ENCODE assay signal across 1 cellular context in the genomic region with DNA sequence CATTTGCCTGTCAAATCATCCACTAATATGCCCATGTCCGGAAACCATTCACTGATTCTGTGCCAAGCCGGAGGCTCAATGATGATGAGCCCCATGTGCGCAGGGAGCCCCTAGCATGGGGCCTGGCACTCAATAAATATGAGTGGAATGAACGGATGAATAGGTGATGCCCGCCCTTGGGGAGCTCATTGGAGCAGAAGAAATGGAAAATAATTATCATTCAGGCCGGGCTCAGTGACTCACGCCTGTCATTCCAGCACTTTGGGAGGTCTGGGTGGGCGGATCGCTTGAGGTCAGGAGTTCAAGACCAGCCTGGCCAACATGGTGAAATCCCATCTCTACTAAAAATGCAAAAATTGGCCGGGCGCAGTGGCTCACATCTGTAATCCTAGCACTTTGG.
TF ChIP-seq lines count a peak whose summit lies in the region.

No MANE protein-coding gene starts in this region.

TF ChIP-seq in SK-N-SH treated with all-trans-retinoic acid at 6 μM for 48 hours, 23 proteins besides CTCF, POLR2A, EP300 and RAD21 (continued from another document):
- TF ChIP-seq, protein P1, sequence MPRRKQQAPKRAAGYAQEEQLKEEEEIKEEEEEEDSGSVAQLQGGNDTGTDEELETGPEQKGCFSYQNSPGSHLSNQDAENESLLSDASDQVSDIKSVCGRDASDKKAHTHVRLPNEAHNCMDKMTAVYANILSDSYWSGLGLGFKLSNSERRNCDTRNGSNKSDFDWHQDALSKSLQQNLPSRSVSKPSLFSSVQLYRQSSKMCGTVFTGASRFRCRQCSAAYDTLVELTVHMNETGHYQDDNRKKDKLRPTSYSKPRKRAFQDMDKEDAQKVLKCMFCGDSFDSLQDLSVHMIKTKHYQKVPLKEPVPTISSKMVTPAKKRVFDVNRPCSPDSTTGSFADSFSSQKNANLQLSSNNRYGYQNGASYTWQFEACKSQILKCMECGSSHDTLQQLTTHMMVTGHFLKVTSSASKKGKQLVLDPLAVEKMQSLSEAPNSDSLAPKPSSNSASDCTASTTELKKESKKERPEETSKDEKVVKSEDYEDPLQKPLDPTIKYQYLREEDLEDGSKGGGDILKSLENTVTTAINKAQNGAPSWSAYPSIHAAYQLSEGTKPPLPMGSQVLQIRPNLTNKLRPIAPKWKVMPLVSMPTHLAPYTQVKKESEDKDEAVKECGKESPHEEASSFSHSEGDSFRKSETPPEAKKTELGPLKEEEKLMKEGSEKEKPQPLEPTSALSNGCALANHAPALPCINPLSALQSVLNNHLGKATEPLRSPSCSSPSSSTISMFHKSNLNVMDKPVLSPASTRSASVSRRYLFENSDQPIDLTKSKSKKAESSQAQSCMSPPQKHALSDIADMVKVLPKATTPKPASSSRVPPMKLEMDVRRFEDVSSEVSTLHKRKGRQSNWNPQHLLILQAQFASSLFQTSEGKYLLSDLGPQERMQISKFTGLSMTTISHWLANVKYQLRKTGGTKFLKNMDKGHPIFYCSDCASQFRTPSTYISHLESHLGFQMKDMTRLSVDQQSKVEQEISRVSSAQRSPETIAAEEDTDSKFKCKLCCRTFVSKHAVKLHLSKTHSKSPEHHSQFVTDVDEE (CRISPR knock-in tag; IDR thresholded peaks at IDR 0.05): no peak
- TF ChIP-seq, protein P2, sequence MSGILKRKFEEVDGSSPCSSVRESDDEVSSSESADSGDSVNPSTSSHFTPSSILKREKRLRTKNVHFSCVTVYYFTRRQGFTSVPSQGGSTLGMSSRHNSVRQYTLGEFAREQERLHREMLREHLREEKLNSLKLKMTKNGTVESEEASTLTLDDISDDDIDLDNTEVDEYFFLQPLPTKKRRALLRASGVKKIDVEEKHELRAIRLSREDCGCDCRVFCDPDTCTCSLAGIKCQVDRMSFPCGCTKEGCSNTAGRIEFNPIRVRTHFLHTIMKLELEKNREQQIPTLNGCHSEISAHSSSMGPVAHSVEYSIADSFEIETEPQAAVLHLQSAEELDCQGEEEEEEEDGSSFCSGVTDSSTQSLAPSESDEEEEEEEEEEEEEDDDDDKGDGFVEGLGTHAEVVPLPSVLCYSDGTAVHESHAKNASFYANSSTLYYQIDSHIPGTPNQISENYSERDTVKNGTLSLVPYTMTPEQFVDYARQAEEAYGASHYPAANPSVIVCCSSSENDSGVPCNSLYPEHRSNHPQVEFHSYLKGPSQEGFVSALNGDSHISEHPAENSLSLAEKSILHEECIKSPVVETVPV (CRISPR knock-in tag; IDR thresholded peaks at IDR 0.05): no peak
- TF ChIP-seq PPARA (CRISPR knock-in tag; IDR thresholded peaks at IDR 0.05; ENCODE audit: borderline replicate concordance): no peak
- no peak for TF ChIP-seq RARB (CRISPR knock-in tag; IDR thresholded peaks at IDR 0.05)
- no peak for TF ChIP-seq GLIS3 (CRISPR knock-in tag; IDR thresholded peaks at IDR 0.05)
- TF ChIP-seq ISL1 (CRISPR knock-in tag; IDR thresholded peaks at IDR 0.05): no peak
- TF ChIP-seq ZFP3 (CRISPR knock-in tag; IDR thresholded peaks at IDR 0.05): no peak
- no peak for TF ChIP-seq ZFP30 (CRISPR knock-in tag; IDR thresholded peaks at IDR 0.05)
- TF ChIP-seq CSDC2 (CRISPR knock-in tag; IDR thresholded peaks at IDR 0.05): no peak
- no peak for TF ChIP-seq TOX (CRISPR knock-in tag; IDR thresholded peaks at IDR 0.05; ENCODE audit: borderline replicate concordance)
- TF ChIP-seq, protein P3, sequence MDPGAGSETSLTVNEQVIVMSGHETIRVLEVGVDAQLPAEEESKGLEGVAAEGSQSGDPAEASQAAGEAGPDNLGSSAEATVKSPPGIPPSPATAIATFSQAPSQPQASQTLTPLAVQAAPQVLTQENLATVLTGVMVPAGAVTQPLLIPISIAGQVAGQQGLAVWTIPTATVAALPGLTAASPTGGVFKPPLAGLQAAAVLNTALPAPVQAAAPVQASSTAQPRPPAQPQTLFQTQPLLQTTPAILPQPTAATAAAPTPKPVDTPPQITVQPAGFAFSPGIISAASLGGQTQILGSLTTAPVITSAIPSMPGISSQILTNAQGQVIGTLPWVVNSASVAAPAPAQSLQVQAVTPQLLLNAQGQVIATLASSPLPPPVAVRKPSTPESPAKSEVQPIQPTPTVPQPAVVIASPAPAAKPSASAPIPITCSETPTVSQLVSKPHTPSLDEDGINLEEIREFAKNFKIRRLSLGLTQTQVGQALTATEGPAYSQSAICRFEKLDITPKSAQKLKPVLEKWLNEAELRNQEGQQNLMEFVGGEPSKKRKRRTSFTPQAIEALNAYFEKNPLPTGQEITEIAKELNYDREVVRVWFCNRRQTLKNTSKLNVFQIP (CRISPR knock-in tag; IDR thresholded peaks at IDR 0.05; ENCODE audit: borderline replicate concordance, low read depth): no peak
- no peak for TF ChIP-seq ESRRG (CRISPR knock-in tag; IDR thresholded peaks at IDR 0.05)
- TF ChIP-seq BACH2 (CRISPR knock-in tag; IDR thresholded peaks at IDR 0.05; ENCODE audit: borderline replicate concordance): no peak
- no peak for TF ChIP-seq SNAI2 (CRISPR knock-in tag; IDR thresholded peaks at IDR 0.05)
- TF ChIP-seq, protein P4, sequence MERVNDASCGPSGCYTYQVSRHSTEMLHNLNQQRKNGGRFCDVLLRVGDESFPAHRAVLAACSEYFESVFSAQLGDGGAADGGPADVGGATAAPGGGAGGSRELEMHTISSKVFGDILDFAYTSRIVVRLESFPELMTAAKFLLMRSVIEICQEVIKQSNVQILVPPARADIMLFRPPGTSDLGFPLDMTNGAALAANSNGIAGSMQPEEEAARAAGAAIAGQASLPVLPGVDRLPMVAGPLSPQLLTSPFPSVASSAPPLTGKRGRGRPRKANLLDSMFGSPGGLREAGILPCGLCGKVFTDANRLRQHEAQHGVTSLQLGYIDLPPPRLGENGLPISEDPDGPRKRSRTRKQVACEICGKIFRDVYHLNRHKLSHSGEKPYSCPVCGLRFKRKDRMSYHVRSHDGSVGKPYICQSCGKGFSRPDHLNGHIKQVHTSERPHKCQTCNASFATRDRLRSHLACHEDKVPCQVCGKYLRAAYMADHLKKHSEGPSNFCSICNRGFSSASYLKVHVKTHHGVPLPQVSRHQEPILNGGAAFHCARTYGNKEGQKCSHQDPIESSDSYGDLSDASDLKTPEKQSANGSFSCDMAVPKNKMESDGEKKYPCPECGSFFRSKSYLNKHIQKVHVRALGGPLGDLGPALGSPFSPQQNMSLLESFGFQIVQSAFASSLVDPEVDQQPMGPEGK (CRISPR knock-in tag; IDR thresholded peaks at IDR 0.05; ENCODE audit: borderline replicate concordance): no peak
